Comparison of ENCODE assay signal across 8 cellular contexts in genomic region chr12:47307680-47308399, GRCh38.
DNase-seq lines count a peak whose midpoint lies in the region; ATAC-seq and TF ChIP-seq lines count a peak whose summit lies in the region.

No MANE protein-coding gene starts in this region.

- peaks cover 24% of the 10 kb centered on the region for H3K9me3 Mint-ChIP-seq in activated CD4-positive, alpha-beta T cell treated with anti-CD3 and anti-CD28 coated beads, Interleukin-2, amount 10 ng/mL, durations not matched to agents 7 days and 5 days
- no peaks in the 10 kb centered on the region for H3K9me3 Mint-ChIP-seq in endothelial cell (ENCODE audit: unreplicated experiment)
- H3K9me3 Mint-ChIP-seq in nephron progenitor cell = no peaks in the 10 kb centered on the region

- no peaks in the 10 kb centered on the region for H3K9me3 ChIP-seq in BE2C

- peak; percentile 83 for ATAC-seq in GM18909 (IDR thresholded peaks at IDR 0.05; ENCODE audit: poor library complexity, unreplicated experiment)
- peak; percentile 78 for ATAC-seq in HG03139 (IDR thresholded peaks at IDR 0.05; ENCODE audit: unreplicated experiment)

- peaks cover 44% of the 10 kb centered on the region for H3K4me1 Mint-ChIP-seq in activated CD4-positive, alpha-beta T cell treated with anti-CD3 and anti-CD28 coated beads, Interleukin-2, amount 10 ng/mL, durations not matched to agents 7 days and 5 days
- H3K4me1 Mint-ChIP-seq in endothelial cell (ENCODE audit: unreplicated experiment) (peaks cover 14% of the 10 kb centered on the region), nephron progenitor cell (no peaks in the 10 kb centered on the region)

- H3K4me3 Mint-ChIP-seq in activated CD4-positive, alpha-beta T cell treated with anti-CD3 and anti-CD28 coated beads, Interleukin-2, amount 10 ng/mL, durations not matched to agents 7 days and 5 days = peak overlapping the region; percentile 74
- H3K4me3 Mint-ChIP-seq in endothelial cell (ENCODE audit: unreplicated experiment) (no peak overlapping the region), nephron progenitor cell (no peak overlapping the region)

- POLR2A ChIA-PET in activated CD4-positive, alpha-beta T cell treated with anti-CD3 and anti-CD28 coated beads, Interleukin-2, amount 10 ng/mL, durations not matched to agents 7 days and 5 days (lab: Charles Lee) = interaction anchor here (0.5 to 1.9 kb wide), 7 partner anchors 31 to 197 kb away, joined by 4 to 8 read pairs (median 5); no protein-coding TSS in a partner anchor

- no peaks in the 10 kb centered on the region for H3K36me3 ChIP-seq in BE2C

- H3K4me1 ChIP-seq in BE2C = no peaks in the 10 kb centered on the region

- peaks cover 27% of the 10 kb centered on the region for H3K36me3 Mint-ChIP-seq in activated CD4-positive, alpha-beta T cell treated with anti-CD3 and anti-CD28 coated beads, Interleukin-2, amount 10 ng/mL, durations not matched to agents 7 days and 5 days (ENCODE audit: low read depth)
- H3K36me3 Mint-ChIP-seq in endothelial cell (ENCODE audit: low read depth, unreplicated experiment) = peaks cover 4% of the 10 kb centered on the region
- no peaks in the 10 kb centered on the region for H3K36me3 Mint-ChIP-seq in nephron progenitor cell (ENCODE audit: low read depth)

- peak; percentile 19 for DNase-seq in BE2C
- peak; percentile 16 to 78 for DNase-seq in NCI-H524 (lab: John Stamatoyannopoulos, UW)
- DNase-seq in activated CD4-positive, alpha-beta T cell treated with anti-CD3 and anti-CD28 coated beads, Interleukin-2, amount 10 ng/mL, durations not matched to agents 7 days and 5 days = peak; percentile 72
- DNase-seq in endothelial cell (ENCODE audit: low spot score) = peak; percentile 26
- peak; percentile 15 for DNase-seq in nephron progenitor cell
- DNase-seq in NCI-H2107 treated with DMSO at 0.1 percent for 48 hours (lab: John Stamatoyannopoulos, UW; ENCODE audit: unreplicated experiment) = no peak

- H3K27me3 ChIP-seq in BE2C = peaks cover 9% of the 10 kb centered on the region

- no peak overlapping the region for H3K4me3 ChIP-seq in BE2C (ENCODE audit: low read depth, low read length)

- no peaks in the 10 kb centered on the region for H3K27me3 Mint-ChIP-seq in activated CD4-positive, alpha-beta T cell treated with anti-CD3 and anti-CD28 coated beads, Interleukin-2, amount 10 ng/mL, durations not matched to agents 7 days and 5 days
- H3K27me3 Mint-ChIP-seq in endothelial cell (ENCODE audit: unreplicated experiment) (peaks cover 4% of the 10 kb centered on the region), nephron progenitor cell (ENCODE audit: low read depth, poor library complexity) (no peaks in the 10 kb centered on the region)

- TF ChIP-seq CTCF in BE2C (IDR thresholded peaks at IDR 0.05; ENCODE audit: low read depth, low read length) (peak; percentile 48), endothelial cell (IDR thresholded peaks at IDR 0.05; ENCODE audit: unreplicated experiment) (peak; percentile 56), nephron progenitor cell (IDR thresholded peaks at IDR 0.05) (peak; percentile 53)

- peak overlapping the region; percentile 88 for H3K27ac Mint-ChIP-seq in activated CD4-positive, alpha-beta T cell treated with anti-CD3 and anti-CD28 coated beads, Interleukin-2, amount 10 ng/mL, durations not matched to agents 7 days and 5 days
- H3K27ac Mint-ChIP-seq in endothelial cell (ENCODE audit: unreplicated experiment) (no peak overlapping the region), nephron progenitor cell (no peak overlapping the region)

- CTCF ChIA-PET in activated CD4-positive, alpha-beta T cell treated with anti-CD3 and anti-CD28 coated beads, Interleukin-2, amount 10 ng/mL, durations not matched to agents 7 days and 5 days (lab: Charles Lee) = interaction anchor here (0.6 to 2.4 kb wide), 12 partner anchors 9 to 1646 kb away, joined by 3 to 18 read pairs (median 3); partner anchors contain the start of gene PCED1B
